In the genomic region with DNA sequence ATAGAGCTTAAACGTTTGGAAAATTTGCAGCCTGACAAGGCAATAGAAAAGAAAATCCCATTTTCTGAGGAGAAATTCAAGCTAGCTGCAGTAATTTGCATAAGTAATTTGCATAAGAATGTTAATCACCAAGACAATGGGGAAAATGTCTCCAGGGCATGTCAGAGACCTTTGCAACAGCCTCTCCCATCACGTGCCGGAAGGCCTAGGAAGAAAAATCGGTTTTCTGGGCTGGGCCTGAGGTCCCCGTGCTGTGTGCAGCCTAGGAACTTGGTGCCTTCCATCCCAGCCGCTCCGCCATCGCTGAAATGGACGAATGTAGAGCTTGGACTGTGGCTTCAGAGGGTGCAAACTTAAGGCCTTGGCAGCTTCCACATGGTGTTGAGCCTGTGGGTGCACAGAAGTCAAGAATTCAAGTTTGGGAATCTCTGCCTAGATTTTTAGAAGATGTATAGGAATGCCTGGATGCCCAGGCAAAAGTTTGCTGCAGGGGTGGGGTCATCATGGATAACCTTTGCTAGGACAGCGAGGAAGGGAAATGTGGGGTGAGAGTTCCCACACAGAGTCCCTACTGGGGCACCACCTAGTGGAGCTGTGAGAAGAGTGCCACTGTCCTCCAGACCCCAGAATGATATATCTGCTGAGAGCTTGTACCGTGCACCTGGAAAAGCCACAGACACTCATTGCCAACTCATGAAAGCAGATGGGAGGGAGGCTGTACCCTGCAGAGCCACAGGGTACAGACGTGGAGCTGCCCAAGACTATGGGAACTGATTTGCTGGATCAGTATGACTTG, we compare ENCODE assay signal across 15 cellular contexts.
DNase-seq lines count a peak whose midpoint lies in the region; ATAC-seq and TF ChIP-seq lines count a peak whose summit lies in the region.
"Had no signal": no experiment of that assay in that cellular context is flagged by ENCODE, and none has a peak within 500 bp of the region (broad histone marks: within the 10 kb centered on the region; RNA-seq: fewer than 3 reads in every experiment).

No MANE protein-coding gene starts in this region.

- H3K27me3 Mint-ChIP-seq in Calu3 (ENCODE audit: unreplicated experiment) (no peaks in the 10 kb centered on the region), mesothelial cell of epicardium (ENCODE audit: low read depth) (no peaks in the 10 kb centered on the region)
- H3K27me3 Mint-ChIP-seq in CD4-positive, alpha-beta T cell = no peaks in the 10 kb centered on the region
- H3K27me3 Mint-ChIP-seq: central memory CD8-positive, alpha-beta T cell had no signal

- POLR2A ChIA-PET in CD4-positive, alpha-beta T cell (lab: Charles Lee) = no interaction called here

- peaks cover 36% of the 10 kb centered on the region for H3K9me3 ChIP-seq in HUES48 (ENCODE audit: control insufficient read depth, insufficient read depth, low read length)
- H3K9me3 ChIP-seq in CD4-positive, alpha-beta T cell (ENCODE audit: control insufficient read depth, low read length) = no peaks in the 10 kb centered on the region

- H3K4me1 Mint-ChIP-seq in Calu3 (ENCODE audit: low read depth, unreplicated experiment) (no peaks in the 10 kb centered on the region), mesothelial cell of epicardium (peaks cover 12% of the 10 kb centered on the region)
- no peaks in the 10 kb centered on the region for H3K4me1 Mint-ChIP-seq in CD4-positive, alpha-beta T cell (ENCODE audit: low read depth)
- H3K4me1 Mint-ChIP-seq: central memory CD8-positive, alpha-beta T cell had no signal

- H3K4me3 ChIP-seq in HUES48 (ENCODE audit: low read depth, low read length) = no peak overlapping the region; the same call in 1 of the 2 replicates
- H3K4me3 ChIP-seq: esophagus squamous epithelium had no signal

- H3K27ac ChIP-seq in HUES48 (ENCODE audit: low read depth, low read length) (peak overlapping the region; percentile 83), VCaP (no peak overlapping the region)
- no peak overlapping the region for H3K27ac ChIP-seq in CD4-positive, alpha-beta T cell (ENCODE audit: low read depth, low read length)
- H3K27ac ChIP-seq: esophagus squamous epithelium had no signal

- H3K4me3 Mint-ChIP-seq in Calu3 (ENCODE audit: low read depth, unreplicated experiment) (no peak overlapping the region), mesothelial cell of epicardium (no peak overlapping the region)
- H3K4me3 Mint-ChIP-seq in CD4-positive, alpha-beta T cell = no peak overlapping the region
- H3K4me3 Mint-ChIP-seq: central memory CD8-positive, alpha-beta T cell had no signal

- BruUV-seq in Calu3 (replicated peaks; lab: Mats Ljungman, UMichigan) = no TSS peak

- intact Hi-C loops in Calu3 (cut with micrococcal nuclease; ENCODE audit: unreplicated experiment) = no loop called here
- intact Hi-C loops in CD4-positive, alpha-beta T cell (cut with DNase I, micrococcal nuclease) = no loop called here

- H3K9ac ChIP-seq in HUES48 (ENCODE audit: low read depth, low read length) = peak overlapping the region; percentile 45; the same call in 1 of the 2 replicates

- H3K36me3 ChIP-seq in HUES48 (ENCODE audit: control insufficient read depth, insufficient read depth, low read length) = peaks cover 16% of the 10 kb centered on the region; the same call in 1 of the 2 replicates
- H3K36me3 ChIP-seq: esophagus squamous epithelium had no signal

- H3K9me3 Mint-ChIP-seq in Calu3 (ENCODE audit: low read depth, unreplicated experiment) (peaks cover 4% of the 10 kb centered on the region), mesothelial cell of epicardium (peaks cover 40% of the 10 kb centered on the region)
- H3K9me3 Mint-ChIP-seq in CD4-positive, alpha-beta T cell = no peaks in the 10 kb centered on the region

- H3K4me1 ChIP-seq in HUES48 (ENCODE audit: control insufficient read depth, insufficient read depth, low read length) = peaks cover 24% of the 10 kb centered on the region

- no peaks in the 10 kb centered on the region for H3K27me3 ChIP-seq in HUES48 (ENCODE audit: control insufficient read depth, insufficient read depth, low read length)
- H3K27me3 ChIP-seq in CD4-positive, alpha-beta T cell (ENCODE audit: control insufficient read depth, insufficient read depth, low read length) = no peaks in the 10 kb centered on the region
- H3K27me3 ChIP-seq: esophagus squamous epithelium had no signal

- H3K36me3 Mint-ChIP-seq in Calu3 (ENCODE audit: insufficient read depth, unreplicated experiment) (peaks cover 6% of the 10 kb centered on the region), mesothelial cell of epicardium (peaks cover 50% of the 10 kb centered on the region)
- no peaks in the 10 kb centered on the region for H3K36me3 Mint-ChIP-seq in CD4-positive, alpha-beta T cell (ENCODE audit: low read depth)

- TF ChIP-seq CTCF in VCaP (conservative IDR thresholded peaks at IDR 0.05) (peak; percentile 20; the same call in 1 of the 2 replicates), Calu3 (IDR thresholded peaks at IDR 0.05; ENCODE audit: unreplicated experiment) (no peak), mesothelial cell of epicardium (IDR thresholded peaks at IDR 0.05; ENCODE audit: unreplicated experiment) (no peak)
- TF ChIP-seq CTCF in CD4-positive, alpha-beta T cell (IDR thresholded peaks at IDR 0.05) = no peak

- CTCF ChIA-PET in Calu3 (lab: Charles Lee) = interaction anchor here (1.3 kb wide), 1 partner anchor 11 kb away, joined by 4 read pairs; no protein-coding TSS in a partner anchor
- CTCF ChIA-PET in CD4-positive, alpha-beta T cell (lab: Charles Lee) = no interaction called here

- peak; percentile 73 for DNase-seq in ELF-1 (ENCODE audit: low read depth, low spot score)
- peak; percentile 46 for DNase-seq in iPS-NIHi11 (ENCODE audit: low spot score)
- DNase-seq in Calu3 = no peak
- DNase-seq in mesothelial cell of epicardium (ENCODE audit: low spot score in 2 of 2, unreplicated experiment in 2 of 2) = no peak
- no peak for DNase-seq in CD4-positive, alpha-beta T cell
- DNase-seq: activated CD4-positive, alpha-beta T cell treated with anti-CD3 and anti-CD28 coated beads, Interleukin-2, amount 50 U/mL, for 48 hours; activated naive CD4-positive, alpha-beta T cell treated with Interleukin-2 at 50 U/mL for 16 hours; esophagus squamous epithelium; NCI-H2107; OCI-M1 had no signal

- no peak overlapping the region for H3K27ac Mint-ChIP-seq in Calu3 (ENCODE audit: unreplicated experiment)
- no peak overlapping the region for H3K27ac Mint-ChIP-seq in mesothelial cell of epicardium
- H3K27ac Mint-ChIP-seq in CD4-positive, alpha-beta T cell = no peak overlapping the region

- no peak for ATAC-seq in GM19023 (IDR thresholded peaks at IDR 0.05; ENCODE audit: unreplicated experiment)
- no peak for ATAC-seq in CD4-positive, alpha-beta T cell (ENCODE audit: poor library complexity)
- ATAC-seq: sciatic nerve had no signal

Comparison
In these comparisons a context has a peak if more than half of its experiments do, and no peak if none do; other contexts are left out.
1. DNase-seq: peak in ELF-1 (single experiment) and iPS-NIHi11 (single experiment); none in Calu3 (single experiment), mesothelial cell of epicardium (0 of 2) and CD4-positive, alpha-beta T cell (0 of 10).